30 cellular contexts compared by ENCODE assay signal in genomic region chr1:38870996-38871395, GRCh38. TPM values are rescaled to one million over a fixed set of nuclear protein-coding genes. Genes with fewer than 3 reads are reported as not detected.
DNase-seq lines count a peak whose midpoint lies in the region; ATAC-seq, FAIRE-seq and TF ChIP-seq lines count a peak whose summit lies in the region.
"Had no signal": no experiment of that assay in that cellular context is flagged by ENCODE, and none has a peak within 500 bp of the region (broad histone marks: within the 10 kb centered on the region; RNA-seq: fewer than 3 reads in every experiment).

No MANE protein-coding gene starts in this region.

- SMC1A ChIA-PET in GM12878 (lab: Charles Lee; ENCODE audit: uncharacterized antibody, unreplicated experiment): interaction anchor here (1.5 kb wide), 1 partner anchor 9 kb away, joined by 11 read pairs; no protein-coding TSS in a partner anchor

- H3K27ac Mint-ChIP-seq in activated naive CD4-positive, alpha-beta T cell treated with anti-CD3 and anti-CD28 coated beads, Interleukin-2, amount 10 ng/mL, durations not matched to agents 7 days and 5 days: peak overlapping the region; percentile 38
- H3K27ac Mint-ChIP-seq in activated naive CD4-positive, alpha-beta T cell treated with anti-CD3 and anti-CD28 coated beads for 36 hours: no peak overlapping the region
- H3K27ac Mint-ChIP-seq in stimulated activated naive B cell treated with anti-CD40 and anti-IgM and Interleukin-4, amounts not matched to agents 10 μg/mL and 1 μg/mL and 100 μg/mL, for 72 hours: peak overlapping the region; percentile 69
- H3K27ac Mint-ChIP-seq: activated B cell treated with CpG ODN at 0.5 μM for 24 hours; activated CD8-positive, alpha-beta T cell treated with anti-CD3 and anti-CD28 coated beads, Interleukin-2, amount 10 ng/mL, durations not matched to agents 7 days and 5 days; activated naive CD8-positive, alpha-beta T cell treated with anti-CD3 and anti-CD28 coated beads for 36 hours; H9 had no signal

- no peak overlapping the region for H3K27ac ChIP-seq in GM12878 (ENCODE audit: control insufficient read depth, insufficient read depth)
- H3K27ac ChIP-seq: BLaER1, epithelial cell of prostate, RWPE1 had no signal

- no peak for DNase-seq in activated naive CD4-positive, alpha-beta T cell treated with anti-CD3 and anti-CD28 coated beads, Interleukin-2, amount 10 ng/mL, durations not matched to agents 7 days and 5 days
- no peak for DNase-seq in activated naive CD4-positive, alpha-beta T cell treated with anti-CD3 and anti-CD28 coated beads for 36 hours
- DNase-seq in MV-4-11 (lab: John Stamatoyannopoulos, UW) (peak; percentile 28), GM12878 (ENCODE audit: low read depth, low spot score) (no peak)
- no peak for DNase-seq in stimulated activated naive B cell treated with anti-CD40 and anti-IgM and Interleukin-4, amounts not matched to agents 10 μg/mL and 1 μg/mL and 100 μg/mL, for 72 hours
- DNase-seq: ACHN; activated B cell treated with CpG ODN at 0.5 μM for 24 hours; activated CD8-positive, alpha-beta T cell treated with anti-CD3 and anti-CD28 coated beads, Interleukin-2, amount 10 ng/mL, durations not matched to agents 7 days and 5 days; activated naive CD8-positive, alpha-beta T cell treated with anti-CD3 and anti-CD28 coated beads for 36 hours; effector CD4-positive, alpha-beta T cell; glutamatergic neuron; H9; Kasumi-1; kidney; NCI-H1105; NCI-H2029 treated with DMSO at 0.1 percent for 48 hours; NCI-H226; NCI-H774; occipital lobe; T1000 had no signal

- POLR2A ChIA-PET in GM12878 (lab: Charles Lee): interaction anchor here (3.7 kb wide), 1 partner anchor 14 kb away, joined by 14 read pairs; no protein-coding TSS in a partner anchor

- no peak for ATAC-seq in GM12878
- ATAC-seq in stimulated activated naive B cell treated with anti-CD40 and anti-IgM and Interleukin-4, amounts not matched to agents 10 μg/mL and 1 μg/mL and 100 μg/mL, for 72 hours (replicated peaks): no peak
- no peak for ATAC-seq in GM21717 (IDR thresholded peaks at IDR 0.05; ENCODE audit: unreplicated experiment)
- no peak for ATAC-seq in HG03565 (IDR thresholded peaks at IDR 0.05; ENCODE audit: unreplicated experiment)
- ATAC-seq: activated CD8-positive, alpha-beta T cell treated with anti-CD3 and anti-CD28 coated beads, Interleukin-2, amount 10 ng/mL, durations not matched to agents 7 days and 5 days; SK-N-SH treated with all-trans-retinoic acid at 6 μM for 48 hours had no signal

- H3K27me3 ChIP-seq in GM12878 (replicated peaks in 1 of 2; ENCODE audit: control insufficient read depth in 2 of 2, insufficient read depth in 2 of 2, low read length in 1 of 2): no peaks in the 10 kb centered on the region
- H3K27me3 ChIP-seq: BLaER1 had no signal

- no peak overlapping the region for H2AFZ ChIP-seq in GM12878 (ENCODE audit: control insufficient read depth, low read depth, low read length)

- peaks cover 46% of the 10 kb centered on the region for H3K4me1 Mint-ChIP-seq in activated naive CD4-positive, alpha-beta T cell treated with anti-CD3 and anti-CD28 coated beads, Interleukin-2, amount 10 ng/mL, durations not matched to agents 7 days and 5 days
- H3K4me1 Mint-ChIP-seq in activated naive CD4-positive, alpha-beta T cell treated with anti-CD3 and anti-CD28 coated beads for 36 hours (ENCODE audit: low read depth): peaks cover 25% of the 10 kb centered on the region
- H3K4me1 Mint-ChIP-seq in stimulated activated naive B cell treated with anti-CD40 and anti-IgM and Interleukin-4, amounts not matched to agents 10 μg/mL and 1 μg/mL and 100 μg/mL, for 72 hours: peaks cover 20 to 31% of the 10 kb centered on the region in 2 donors

- H3K36me3 Mint-ChIP-seq in activated naive CD4-positive, alpha-beta T cell treated with anti-CD3 and anti-CD28 coated beads, Interleukin-2, amount 10 ng/mL, durations not matched to agents 7 days and 5 days: peaks cover 23% of the 10 kb centered on the region
- H3K36me3 Mint-ChIP-seq in activated naive CD4-positive, alpha-beta T cell treated with anti-CD3 and anti-CD28 coated beads for 36 hours (ENCODE audit: low read depth): peaks cover 4% of the 10 kb centered on the region
- peaks cover 14 to 31% of the 10 kb centered on the region in 2 donors for H3K36me3 Mint-ChIP-seq in stimulated activated naive B cell treated with anti-CD40 and anti-IgM and Interleukin-4, amounts not matched to agents 10 μg/mL and 1 μg/mL and 100 μg/mL, for 72 hours

- no peak overlapping the region for H3K4me3 Mint-ChIP-seq in activated naive CD4-positive, alpha-beta T cell treated with anti-CD3 and anti-CD28 coated beads, Interleukin-2, amount 10 ng/mL, durations not matched to agents 7 days and 5 days
- H3K4me3 Mint-ChIP-seq in activated naive CD4-positive, alpha-beta T cell treated with anti-CD3 and anti-CD28 coated beads for 36 hours: no peak overlapping the region
- H3K4me3 Mint-ChIP-seq in stimulated activated naive B cell treated with anti-CD40 and anti-IgM and Interleukin-4, amounts not matched to agents 10 μg/mL and 1 μg/mL and 100 μg/mL, for 72 hours: peak overlapping the region in 1 of 2 donors; percentile 48
- H3K4me3 Mint-ChIP-seq: activated B cell treated with CpG ODN at 0.5 μM for 24 hours had no signal

- CTCF ChIA-PET in activated naive CD4-positive, alpha-beta T cell treated with anti-CD3 and anti-CD28 coated beads, Interleukin-2, amount 10 ng/mL, durations not matched to agents 7 days and 5 days (lab: Charles Lee): interaction anchor here (0.6 kb wide), 1 partner anchor 34 kb away, joined by 3 read pairs; no protein-coding TSS in a partner anchor
- CTCF ChIA-PET in activated naive CD4-positive, alpha-beta T cell treated with anti-CD3 and anti-CD28 coated beads for 36 hours (lab: Charles Lee): no interaction called here
- CTCF ChIA-PET in GM12878 (lab: Yijun Ruan, JAX): no interaction called here

- H3K9ac ChIP-seq in GM12878 (ENCODE audit: control insufficient read depth, insufficient read depth, low read length): no peak overlapping the region
- H3K9ac ChIP-seq: BLaER1 had no signal

- no TSS peak for BruUV-seq in GM12878 (replicated peaks; lab: Mats Ljungman, UMichigan)

- no peak overlapping the region for H3K4me3 ChIP-seq in GM12878
- H3K4me3 ChIP-seq: BLaER1 had no signal

- RAD21 ChIA-PET in GM12878 (lab: Charles Lee; ENCODE audit: unreplicated experiment): no interaction called here

- no peaks in the 10 kb centered on the region for H3K9me3 Mint-ChIP-seq in activated naive CD4-positive, alpha-beta T cell treated with anti-CD3 and anti-CD28 coated beads, Interleukin-2, amount 10 ng/mL, durations not matched to agents 7 days and 5 days
- H3K9me3 Mint-ChIP-seq in activated naive CD4-positive, alpha-beta T cell treated with anti-CD3 and anti-CD28 coated beads for 36 hours: no peaks in the 10 kb centered on the region
- no peaks in the 10 kb centered on the region for H3K9me3 Mint-ChIP-seq in stimulated activated naive B cell treated with anti-CD40 and anti-IgM and Interleukin-4, amounts not matched to agents 10 μg/mL and 1 μg/mL and 100 μg/mL, for 72 hours
- H3K9me3 Mint-ChIP-seq: activated B cell treated with CpG ODN at 0.5 μM for 24 hours; activated naive CD8-positive, alpha-beta T cell treated with anti-CD3 and anti-CD28 coated beads for 36 hours; H9 had no signal

- TF ChIP-seq POLR2A in GM12878 (IDR thresholded peaks at IDR 0.05; ENCODE audit: low read depth, low read length): no peak

- 96% methylated on average over 8 of the region's 8 CpGs for WGBS in GM12878 (ENCODE audit: insufficient coverage, insufficient replicate concordance, low lambda C conversion rate, missing lambda C conversion rate)

- peak overlapping the region; percentile 91 for H3K4me2 ChIP-seq in GM12878 (ENCODE audit: control insufficient read depth, insufficient read depth)

- H3K36me3 ChIP-seq in GM12878 (ENCODE audit: control insufficient read depth in 2 of 2, insufficient read depth in 2 of 2, low read length in 1 of 2): no peaks in the 10 kb centered on the region

- no peak for TF ChIP-seq EP300 in GM12878 (IDR thresholded peaks at IDR 0.05; ENCODE audit: borderline replicate concordance in 1 of 2, control insufficient read depth in 1 of 2, low read depth in 2 of 2, low read length in 2 of 2)

- no peak for TF ChIP-seq CTCF in GM12878 (IDR thresholded peaks at IDR 0.05 in 2 of 3, conservative IDR thresholded peaks at IDR 0.05 in 1 of 3; ENCODE audit: control insufficient read depth in 2 of 3, extremely low read depth in 1 of 3, insufficient read depth in 1 of 3, low read depth in 3 of 3, low read length in 3 of 3)

- no peaks in the 10 kb centered on the region for H3K9me3 ChIP-seq in GM12878 (replicated peaks; ENCODE audit: control insufficient read depth, insufficient read depth, low read length)
- H3K9me3 ChIP-seq: BLaER1 had no signal

- peaks cover 20% of the 10 kb centered on the region for H3K4me1 ChIP-seq in GM12878 (ENCODE audit: control insufficient read depth, insufficient read depth, low read length)

- in situ Hi-C loops in GM12878 (cut with MboI): no loop called here

- H4K20me1 ChIP-seq in GM12878 (ENCODE audit: control insufficient read depth, insufficient read depth): no peaks in the 10 kb centered on the region

- TF ChIP-seq RAD21 in GM12878 (IDR thresholded peaks at IDR 0.05; ENCODE audit: insufficient read depth, low read depth, low read length): no peak

- no peaks in the 10 kb centered on the region for H3K27me3 Mint-ChIP-seq in activated naive CD4-positive, alpha-beta T cell treated with anti-CD3 and anti-CD28 coated beads, Interleukin-2, amount 10 ng/mL, durations not matched to agents 7 days and 5 days
- H3K27me3 Mint-ChIP-seq in activated naive CD4-positive, alpha-beta T cell treated with anti-CD3 and anti-CD28 coated beads for 36 hours (ENCODE audit: low read depth): no peaks in the 10 kb centered on the region
- no peaks in the 10 kb centered on the region for H3K27me3 Mint-ChIP-seq in stimulated activated naive B cell treated with anti-CD40 and anti-IgM and Interleukin-4, amounts not matched to agents 10 μg/mL and 1 μg/mL and 100 μg/mL, for 72 hours
- H3K27me3 Mint-ChIP-seq: activated B cell treated with CpG ODN at 0.5 μM for 24 hours; activated naive CD8-positive, alpha-beta T cell treated with anti-CD3 and anti-CD28 coated beads for 36 hours had no signal

- intact Hi-C loops in activated naive CD4-positive, alpha-beta T cell treated with anti-CD3 and anti-CD28 coated beads for 36 hours (cut with micrococcal nuclease): no loop called here
- intact Hi-C loops in GM12878 (cut with micrococcal nuclease; ENCODE audit: unreplicated experiment): loop anchor here (5.0 kb wide), 1 partner anchor 121 kb away; the partner anchor contains the start of gene AKIRIN1

- peaks cover 25% of the 10 kb centered on the region for H3K79me2 ChIP-seq in GM12878 (ENCODE audit: control insufficient read depth, insufficient read depth, low read length)

- no peak for FAIRE-seq in GM12878 (lab: Jason Lieb, UNC)
- FAIRE-seq: D721Med, kidney had no signal

RNA-seq across cellular contexts. Expression of gene MYCBP, which starts 2.2 kb away (rescaled TPM):
- 10 to 100 TPM; 54.6 to 58.0 TPM for total RNA-seq in activated naive CD4-positive, alpha-beta T cell treated with anti-CD3 and anti-CD28 coated beads for 36 hours
- total RNA-seq in GM12878 (2013; cell fraction: nucleolus; rRNA removed): 3.3 and 3.4 TPM in 2 replicates
- 26.1 and 30.1 TPM in 2 replicates for total RNA-seq in GM12878 (2014; rRNA removed)
- total RNA-seq in GM12878 (2014; rRNA removed; fragmentation: Illumina TruSeq; extraction: Trizol): 33.8 and 35.8 TPM in 2 replicates
- total RNA-seq in GM12878 (2021): 45.2 and 49.9 TPM in 2 replicates
- polyA plus RNA-seq in GM12878 (2011; ENCODE audit: low read depth): 15.7 TPM
- 31.7 and 54.6 TPM in 2 replicates for polyA plus RNA-seq in GM12878 (2011; rRNA removed)
- 15.6 and 18.2 TPM in 2 replicates for polyA plus RNA-seq in GM12878 (2011; cell fraction: cytosol; rRNA removed)
- 8.6 and 9.2 TPM in 2 replicates for polyA plus RNA-seq in GM12878 (2011; cell fraction: nucleus; rRNA removed)
- 18.7 and 20.7 TPM in 2 replicates for polyA plus RNA-seq in GM12878 (2012)
- 40.9 and 45.5 TPM in 2 replicates for polyA plus RNA-seq in GM12878 (2014; fragmentation: Illumina TruSeq; extraction: Trizol)
- polyA plus RNA-seq in GM12878 (2014; fragmentation: Nextera tagmentation; extraction: Ambion mirVana): 100 to 1,000 TPM; 124 to 152 TPM
- 20.9 and 29.2 TPM in 2 replicates for polyA plus RNA-seq in GM12878 (2014; rRNA removed)
- 100 to 1,000 TPM; 196 to 210 TPM for polyA plus RNA-seq in GM12878 (2016; fragmentation: Nextera tagmentation; extraction: Ambion mirVana)
- 15.0 and 18.2 TPM in 2 replicates for polyA minus RNA-seq in GM12878 (2011; rRNA and poly(A)+ RNA removed)
- polyA minus RNA-seq in GM12878 (2011; cell fraction: cytosol; rRNA and poly(A)+ RNA removed): 6.8 and 7.2 TPM in 2 replicates
- 1.5 and 2.6 TPM in 2 replicates for polyA minus RNA-seq in GM12878 (2011; cell fraction: nucleus; rRNA and poly(A)+ RNA removed)

RNA-seq across cellular contexts. Expression of gene GJA9, which starts 10.4 kb away (rescaled TPM):
- not detected for total RNA-seq in activated naive CD4-positive, alpha-beta T cell treated with anti-CD3 and anti-CD28 coated beads for 36 hours
- not detected in 2 replicates for total RNA-seq in GM12878 (2013; cell fraction: nucleolus; rRNA removed)
- total RNA-seq in GM12878 (2014; rRNA removed) (not detected in 2 replicates), GM12878 (2014; rRNA removed; fragmentation: Illumina TruSeq; extraction: Trizol) (not detected in 2 replicates), GM12878 (2021) (not detected in 2 replicates)
- polyA plus RNA-seq in GM12878 (2011; ENCODE audit: low read depth): not detected
- polyA plus RNA-seq in GM12878 (2011; rRNA removed) (not detected in 2 replicates), GM12878 (2014; fragmentation: Illumina TruSeq; extraction: Trizol) (not detected in 2 replicates), GM12878 (2014; fragmentation: Nextera tagmentation; extraction: Ambion mirVana) (not detected), GM12878 (2014; rRNA removed) (not detected in 2 replicates), GM12878 (2016; fragmentation: Nextera tagmentation; extraction: Ambion mirVana) (under 1 TPM in 1 of 2 experiments, not detected in 1; 0.13 TPM)
- not detected in 2 replicates for polyA plus RNA-seq in GM12878 (2011; cell fraction: cytosol; rRNA removed)
- not detected in 2 replicates for polyA plus RNA-seq in GM12878 (2011; cell fraction: nucleus; rRNA removed)
- 0.08 TPM in 1 of 2 replicates, not detected in the other for polyA plus RNA-seq in GM12878 (2012)
- polyA minus RNA-seq in GM12878 (2011; rRNA and poly(A)+ RNA removed): not detected in 2 replicates
- polyA minus RNA-seq in GM12878 (2011; cell fraction: cytosol; rRNA and poly(A)+ RNA removed): not detected in 2 replicates
- polyA minus RNA-seq in GM12878 (2011; cell fraction: nucleus; rRNA and poly(A)+ RNA removed): not detected in 2 replicates
- total RNA-seq: activated B cell treated with CpG ODN at 0.5 μM for 24 hours; activated CD8-positive, alpha-beta T cell treated with anti-CD3 and anti-CD28 coated beads, Interleukin-2, amount 10 ng/mL, durations not matched to agents 7 days and 5 days; activated naive CD8-positive, alpha-beta T cell treated with anti-CD3 and anti-CD28 coated beads for 36 hours; H9; kidney; lung microvascular endothelial cell; occipital lobe; pulmonary artery endothelial cell had no signal
- polyA plus RNA-seq: urinary bladder had no signal

RNA-seq across cellular contexts. Expression of gene RRAGC, which starts 11.4 kb away (rescaled TPM):
- total RNA-seq in activated naive CD4-positive, alpha-beta T cell treated with anti-CD3 and anti-CD28 coated beads for 36 hours: 10 to 100 TPM; 22.3 to 23.3 TPM
- 21.3 and 21.7 TPM in 2 replicates for total RNA-seq in GM12878 (2013; cell fraction: nucleolus; rRNA removed)
- 5.5 and 7.5 TPM in 2 replicates for total RNA-seq in GM12878 (2014; rRNA removed)
- 12.4 and 12.6 TPM in 2 replicates for total RNA-seq in GM12878 (2014; rRNA removed; fragmentation: Illumina TruSeq; extraction: Trizol)
- 17.3 and 18.2 TPM in 2 replicates for total RNA-seq in GM12878 (2021)
- polyA plus RNA-seq in GM12878 (2011; ENCODE audit: low read depth): 12.3 TPM
- polyA plus RNA-seq in GM12878 (2011; rRNA removed): 18.7 and 23.9 TPM in 2 replicates
- 6.4 and 11.4 TPM in 2 replicates for polyA plus RNA-seq in GM12878 (2011; cell fraction: cytosol; rRNA removed)
- polyA plus RNA-seq in GM12878 (2011; cell fraction: nucleus; rRNA removed): 6.3 and 6.6 TPM in 2 replicates
- polyA plus RNA-seq in GM12878 (2012): 16.4 and 20.2 TPM in 2 replicates
- 17.9 and 23.1 TPM in 2 replicates for polyA plus RNA-seq in GM12878 (2014; fragmentation: Illumina TruSeq; extraction: Trizol)
- polyA plus RNA-seq in GM12878 (2014; fragmentation: Nextera tagmentation; extraction: Ambion mirVana): 10 to 100 TPM; 16.8 to 22.1 TPM
- 8.6 and 11.7 TPM in 2 replicates for polyA plus RNA-seq in GM12878 (2014; rRNA removed)
- 10 to 100 TPM; 11.8 to 13.3 TPM for polyA plus RNA-seq in GM12878 (2016; fragmentation: Nextera tagmentation; extraction: Ambion mirVana)
- 8.1 and 14.2 TPM in 2 replicates for polyA minus RNA-seq in GM12878 (2011; rRNA and poly(A)+ RNA removed)
- polyA minus RNA-seq in GM12878 (2011; cell fraction: cytosol; rRNA and poly(A)+ RNA removed): 4.5 and 4.8 TPM in 2 replicates
- 3.6 and 5.5 TPM in 2 replicates for polyA minus RNA-seq in GM12878 (2011; cell fraction: nucleus; rRNA and poly(A)+ RNA removed)
